11 cellular contexts compared by ENCODE assay signal in the genomic region with DNA sequence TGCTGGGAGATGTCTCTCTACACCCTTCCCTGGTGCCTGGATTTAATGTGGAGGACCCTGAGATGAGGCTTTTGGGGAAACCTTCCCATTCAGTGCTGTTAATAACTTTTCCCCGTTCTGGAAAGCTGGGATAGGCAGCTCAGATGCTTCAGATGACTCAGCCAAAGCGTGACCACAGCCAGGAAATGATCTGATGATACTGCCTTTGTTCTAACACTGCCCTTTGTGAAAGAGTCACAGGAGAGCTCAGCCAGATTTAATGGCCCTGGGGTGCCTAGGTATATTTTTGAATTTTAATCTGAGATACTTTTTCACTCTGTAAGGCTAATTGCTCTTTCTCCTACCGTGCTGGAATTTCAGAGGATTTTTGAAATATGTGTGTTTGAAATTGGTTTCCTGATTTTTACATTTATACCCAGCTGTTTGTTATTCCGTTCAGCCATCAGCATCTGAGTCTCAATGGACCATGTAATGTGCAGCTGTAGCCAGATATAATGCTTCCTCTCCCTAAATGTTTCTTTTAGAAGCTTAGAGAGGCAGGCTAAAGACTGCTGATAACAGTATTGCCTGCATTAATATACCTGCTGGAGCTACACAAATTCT. TPM values are rescaled to one million over a fixed set of nuclear protein-coding genes. Genes with fewer than 3 reads are reported as not detected.
DNase-seq lines count a peak whose midpoint lies in the region; ATAC-seq and TF ChIP-seq lines count a peak whose summit lies in the region.
"Had no signal": no experiment of that assay in that cellular context is flagged by ENCODE, and none has a peak within 500 bp of the region (broad histone marks: within the 10 kb centered on the region; RNA-seq: fewer than 3 reads in every experiment).

No MANE protein-coding gene starts in this region.

- peaks cover 29% of the 10 kb centered on the region for H3K4me1 ChIP-seq in SJCRH30
- H3K4me1 ChIP-seq in OCI-LY7 (ENCODE audit: insufficient read depth, low read length, poor library complexity, severe bottlenecking): no peaks in the 10 kb centered on the region
- peaks cover 0 to 4% of the 10 kb centered on the region in 2 donors for H3K4me1 ChIP-seq in neuronal stem cell (ENCODE audit: control insufficient read depth in 2 of 2, insufficient read depth in 1 of 2, low read depth in 1 of 2, low read length in 2 of 2)

- H2BK15ac ChIP-seq in neuronal stem cell (ENCODE audit: low read length): no peak overlapping the region

- TF ChIP-seq CTCF in neural crest cell (conservative IDR thresholded peaks at IDR 0.05): no peak
- TF ChIP-seq CTCF in OCI-LY7 (conservative IDR thresholded peaks at IDR 0.05; ENCODE audit: low read length): no peak

- no peak overlapping the region for H2AK5ac ChIP-seq in neuronal stem cell (ENCODE audit: low read depth, low read length)

- H3K14ac ChIP-seq in neuronal stem cell (ENCODE audit: low read length): no peak overlapping the region

- H2AFZ ChIP-seq in OCI-LY7 (ENCODE audit: low read length): no peak overlapping the region
- no peak overlapping the region for H2AFZ ChIP-seq in neuronal stem cell (ENCODE audit: low read length)

- H3K36me3 Mint-ChIP-seq in neural crest cell (ENCODE audit: low read depth): peaks cover 15% of the 10 kb centered on the region

- no peaks in the 10 kb centered on the region for H3K79me1 ChIP-seq in neuronal stem cell (ENCODE audit: low read depth, low read length)

- no peak overlapping the region for H2BK120ac ChIP-seq in neuronal stem cell (ENCODE audit: low read depth, low read length)

- CTCF ChIA-PET in OCI-LY7 (lab: Charles Lee; ENCODE audit: unreplicated experiment): no interaction called here

- H3K27ac ChIP-seq in SJCRH30: peak overlapping the region; percentile 78
- no peak overlapping the region for H3K27ac ChIP-seq in OCI-LY7 (ENCODE audit: low read depth, low read length, poor library complexity, severe bottlenecking)
- H3K27ac ChIP-seq in neuronal stem cell (replicated peaks; ENCODE audit: low read length): no peak overlapping the region

- ATAC-seq in GM18868 (IDR thresholded peaks at IDR 0.05; ENCODE audit: unreplicated experiment): no peak
- ATAC-seq: activated CD4-positive, alpha-beta T cell treated with anti-CD3 and anti-CD28 coated beads for 36 hours had no signal

- H4K91ac ChIP-seq in neuronal stem cell (ENCODE audit: low read depth, low read length, poor library complexity): no peak overlapping the region

- no peaks in the 10 kb centered on the region for H3K9me2 ChIP-seq in OCI-LY7 (ENCODE audit: insufficient read depth, low read length)

- POLR2A ChIA-PET in OCI-LY7 (lab: Charles Lee): interaction anchor here (0.6 to 0.7 kb wide), 3 partner anchors 239 to 311 kb away, joined by 3 to 4 read pairs (median 3); no protein-coding TSS in a partner anchor

- H3K27ac Mint-ChIP-seq in neural crest cell (ENCODE audit: unreplicated experiment): peak overlapping the region; percentile 98
- H3K27ac Mint-ChIP-seq: activated CD4-positive, alpha-beta T cell treated with anti-CD3 and anti-CD28 coated beads for 36 hours had no signal

- H3K4me3 Mint-ChIP-seq in neural crest cell: no peak overlapping the region
- H3K4me3 Mint-ChIP-seq: activated CD4-positive, alpha-beta T cell treated with anti-CD3 and anti-CD28 coated beads for 36 hours had no signal

- DNase-seq in GM03348 (ENCODE audit: low spot score) (peak; percentile 72), SJCRH30 (peak; percentile 75 to 92), foreskin melanocyte (peak; percentile 76), neural crest cell (ENCODE audit: low read depth, low spot score) (no peak), OCI-LY7 (ENCODE audit: low spot score) (no peak), neuronal stem cell (ENCODE audit: low spot score) (no peak), NCI-H1436 (lab: John Stamatoyannopoulos, UW) (no peak)
- DNase-seq: activated CD4-positive, alpha-beta T cell treated with anti-CD3 and anti-CD28 coated beads for 36 hours; NCI-H2107 had no signal

- H3K36me3 ChIP-seq in SJCRH30: peaks cover 28% of the 10 kb centered on the region
- H3K36me3 ChIP-seq in OCI-LY7 (ENCODE audit: insufficient read depth, low read length): no peaks in the 10 kb centered on the region
- no peaks in the 10 kb centered on the region for H3K36me3 ChIP-seq in neuronal stem cell (replicated peaks in 1 of 2; ENCODE audit: control insufficient read depth in 2 of 2, insufficient read depth in 2 of 2, low read length in 2 of 2)

- no peak overlapping the region for H3K18ac ChIP-seq in neuronal stem cell (ENCODE audit: low read length)

- no peak overlapping the region for H3K9ac ChIP-seq in neuronal stem cell (ENCODE audit: low read depth, low read length, poor library complexity)

- no peak overlapping the region for H4K8ac ChIP-seq in neuronal stem cell (ENCODE audit: low read depth, low read length)

- H2BK12ac ChIP-seq in neuronal stem cell (ENCODE audit: low read length): no peak overlapping the region

- peaks cover 6% of the 10 kb centered on the region for H3K9me3 Mint-ChIP-seq in neural crest cell

- intact Hi-C loops in OCI-LY7 (cut with micrococcal nuclease; ENCODE audit: unreplicated experiment): no loop called here

- H3K79me2 ChIP-seq in OCI-LY7 (ENCODE audit: insufficient read depth, low read depth, low read length): no peaks in the 10 kb centered on the region

- BruUV-seq in OCI-LY7 (replicated peaks; lab: Mats Ljungman, UMichigan): no TSS peak

- H3K9me3 ChIP-seq in SJCRH30 (replicated peaks) (no peaks in the 10 kb centered on the region), OCI-LY7 (ENCODE audit: low read length) (no peaks in the 10 kb centered on the region), neuronal stem cell (replicated peaks in 1 of 2; ENCODE audit: control insufficient read depth in 2 of 2, insufficient read depth in 1 of 2, low read depth in 1 of 2, low read length in 2 of 2) (peaks cover 0 to 3% of the 10 kb centered on the region in 2 donors)

- no peak overlapping the region for H3K4ac ChIP-seq in neuronal stem cell (ENCODE audit: low read length)

- peaks cover 49% of the 10 kb centered on the region for H3K4me1 Mint-ChIP-seq in neural crest cell

- H2BK5ac ChIP-seq in neuronal stem cell (ENCODE audit: low read length): no peak overlapping the region

- H3K27me3 Mint-ChIP-seq in neural crest cell (ENCODE audit: low read depth): no peaks in the 10 kb centered on the region
- H3K27me3 Mint-ChIP-seq: activated CD4-positive, alpha-beta T cell treated with anti-CD3 and anti-CD28 coated beads for 36 hours had no signal

- no peak overlapping the region for H3K4me3 ChIP-seq in SJCRH30
- no peak overlapping the region for H3K4me3 ChIP-seq in OCI-LY7 (ENCODE audit: low read depth, low read length, poor library complexity, severe bottlenecking)
- no peak overlapping the region for H3K4me3 ChIP-seq in neuronal stem cell (ENCODE audit: low read length in 2 of 2)
- H3K4me3 ChIP-seq: coronary artery had no signal

- no peak overlapping the region for H3K23ac ChIP-seq in neuronal stem cell (ENCODE audit: low read depth, low read length, poor library complexity)

- no CpG with 5 or more reads among the region's 4 CpGs for WGBS in neuronal stem cell (ENCODE audit: extremely low coverage in 2 of 2, insufficient read length in 2 of 2, insufficient replicate concordance in 1 of 2), 2 donors

- H3K4me2 ChIP-seq in OCI-LY7 (ENCODE audit: low read length): no peak overlapping the region
- no peak overlapping the region for H3K4me2 ChIP-seq in neuronal stem cell (ENCODE audit: insufficient read depth, low read length, poor library complexity, severe bottlenecking)

- no peaks in the 10 kb centered on the region for H3K27me3 ChIP-seq in SJCRH30
- H3K27me3 ChIP-seq in neuronal stem cell (ENCODE audit: control insufficient read depth in 3 of 3, insufficient read depth in 3 of 3, low read depth in 1 of 3, low read length in 3 of 3): no peaks in the 10 kb centered on the region

- H4K20me1 ChIP-seq in OCI-LY7 (ENCODE audit: insufficient read depth, low read length): no peaks in the 10 kb centered on the region

RNA-seq across cellular contexts. Expression of a gene that starts 17.7 kb away (rescaled TPM):
- 60.9 and 65.2 TPM in 2 replicates for total RNA-seq in SJCRH30 (2014; rRNA removed; shearing (Covaris generic))
- total RNA-seq in neural crest cell (77.6 and 82.8 TPM in 2 replicates), OCI-LY7 (2022) (17.2 and 19.1 TPM in 2 replicates)
- 3.0 and 5.4 TPM in 2 replicates for total RNA-seq in OCI-LY7 (2014; rRNA removed; shearing (Covaris generic))
- polyA plus RNA-seq in neuronal stem cell (2013, experiment 1 of 2): 32.5 TPM
- 34.4 TPM for polyA plus RNA-seq in neuronal stem cell (2013, experiment 2 of 2)

Comparison
In these comparisons a context has a peak if more than half of its experiments do, and no peak if none do; other contexts are left out.
1. DNase-seq: peak in GM03348 (single experiment), SJCRH30 (2 of 2) and foreskin melanocyte (single experiment); none in neural crest cell (single experiment), OCI-LY7 (single experiment), neuronal stem cell (single experiment) and NCI-H1436 (single experiment).